In the genomic region with DNA sequence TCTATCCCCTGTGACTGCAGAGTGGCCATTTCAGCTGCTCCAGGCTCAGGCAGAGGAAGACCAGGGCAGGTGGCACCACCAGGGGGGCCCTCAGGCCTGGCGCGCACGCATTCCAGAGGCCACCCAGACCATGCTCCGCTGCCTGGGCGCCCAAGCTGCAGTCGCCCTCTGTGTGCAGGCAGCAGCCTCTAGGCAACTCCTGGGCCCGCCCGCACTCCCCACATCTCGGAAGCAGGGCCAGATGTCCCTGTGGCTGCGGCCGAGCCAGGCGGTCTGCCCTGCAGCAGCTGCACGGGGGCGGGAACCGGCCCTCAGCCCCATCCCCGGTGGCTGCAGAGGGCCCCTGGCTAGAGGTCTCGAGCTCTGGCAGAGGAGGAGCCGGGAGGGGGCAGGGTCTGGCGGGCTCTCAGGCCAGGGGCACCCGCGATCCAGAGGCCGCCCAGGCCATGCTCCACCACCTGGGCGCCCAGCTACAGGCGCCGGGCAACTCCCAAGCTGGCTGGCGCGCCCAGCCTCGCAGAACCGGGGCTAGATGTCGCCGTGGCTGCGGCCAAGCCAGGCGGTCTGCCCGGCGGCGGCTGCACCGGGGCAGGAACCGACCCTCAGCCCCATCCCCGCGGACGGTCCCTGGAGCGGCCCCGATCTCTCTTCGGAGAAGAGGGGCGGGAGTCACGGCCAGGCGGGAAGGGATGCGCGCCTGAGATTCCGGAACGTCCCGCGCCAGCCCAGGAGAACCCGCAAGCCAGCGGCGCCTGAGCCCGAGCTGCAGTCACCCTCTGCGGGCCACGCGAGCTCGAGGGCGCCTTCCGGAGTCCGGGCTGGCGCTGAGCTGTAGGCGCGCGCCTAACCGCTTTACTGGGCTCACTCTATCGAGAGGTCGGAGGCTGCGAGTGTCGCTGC, we compare ENCODE assay signal across 8 cellular contexts. TPM values are rescaled to one million over a fixed set of nuclear protein-coding genes. Genes with fewer than 3 reads are reported as not detected.
A peak's percentile ranks its signal among the peaks of the same experiment; 100 is the strongest.
DNase-seq lines count a peak whose midpoint lies in the region; ATAC-seq and TF ChIP-seq lines count a peak whose summit lies in the region.
"Not testable (repeated sequence)": the region's sequence is repeated elsewhere in the genome, so short reads cannot be mapped to it uniquely, and the experiment has no call there.

A gene (plus strand): TSS at position 855 of the 900 bp plus-strand sequence. CDS start 239 bp downstream, outside the sequence.

- intact Hi-C loops in PC-9 (cut with micrococcal nuclease; ENCODE audit: unreplicated experiment): not testable (repeated sequence)

- H3K4me2 ChIP-seq in MM.1S (ENCODE audit: low read depth, low read length) (peak within 1 kb of the TSS; percentile 79), PC-9 (peak within 1 kb of the TSS; percentile 71)

- DNase-seq in ELR (ENCODE audit: low read depth) (peak; percentile 83), MM.1S (peak; percentile 91), PC-9 (peak; percentile 43 to 54), iPS-NIHi7 (ENCODE audit: extremely low spot score) (peak; percentile 34), renal cortical epithelial cell (ENCODE audit: low read depth) (peak; percentile 33), ureter (ENCODE audit: low spot score) (peak; percentile 52)
- peak; percentile 71 for DNase-seq in activated CD8-positive, alpha-beta memory T cell treated with anti-CD3 and anti-CD28 coated beads, Interleukin-2, amount 10 ng/mL, durations not matched to agents 7 days and 5 days
- not testable (repeated sequence) for DNase-seq in coronary artery (ENCODE audit: low spot score)

- BruUV-seq in PC-9 (replicated peaks; lab: Mats Ljungman, UMichigan): not testable (repeated sequence)

- POLR2A ChIA-PET in PC-9 (lab: Charles Lee; ENCODE audit: unreplicated experiment): interaction anchor here (0.5 to 1.2 kb wide), 4 partner anchors 13 to 447 kb away, joined by 3 to 12 read pairs (median 7); a partner anchor contains a TSS

- H3K36me3 Mint-ChIP-seq in activated CD8-positive, alpha-beta memory T cell treated with anti-CD3 and anti-CD28 coated beads, Interleukin-2, amount 10 ng/mL, durations not matched to agents 7 days and 5 days: not testable (repeated sequence)

- not testable (repeated sequence) for H3K4me1 Mint-ChIP-seq in activated CD8-positive, alpha-beta memory T cell treated with anti-CD3 and anti-CD28 coated beads, Interleukin-2, amount 10 ng/mL, durations not matched to agents 7 days and 5 days

- H2AFZ ChIP-seq in MM.1S (ENCODE audit: low read length) (peak within 1 kb of the TSS; percentile 91), PC-9 (peak within 1 kb of the TSS; percentile 88)

- TF ChIP-seq CTCF in MM.1S (IDR thresholded peaks at IDR 0.05; ENCODE audit: low read length): peak; percentile 56
- TF ChIP-seq CTCF in PC-9 (conservative IDR thresholded peaks at IDR 0.05); coronary artery (IDR thresholded peaks at IDR 0.05): not testable (repeated sequence)

- H3K27me3 ChIP-seq in MM.1S (replicated peaks; ENCODE audit: insufficient read depth, low read length); PC-9 (ENCODE audit: insufficient read depth, low read depth): not testable (repeated sequence)

- peak; percentile 99 for ATAC-seq in activated CD8-positive, alpha-beta memory T cell treated with anti-CD3 and anti-CD28 coated beads, Interleukin-2, amount 10 ng/mL, durations not matched to agents 7 days and 5 days

- H3K9me3 Mint-ChIP-seq in activated CD8-positive, alpha-beta memory T cell treated with anti-CD3 and anti-CD28 coated beads, Interleukin-2, amount 10 ng/mL, durations not matched to agents 7 days and 5 days (ENCODE audit: low read depth): not testable (repeated sequence)

- not testable (repeated sequence) for H3K9me3 ChIP-seq in MM.1S (replicated peaks; ENCODE audit: insufficient read depth, low read length); PC-9 (ENCODE audit: insufficient read depth, low read depth)

- H3K4me3 Mint-ChIP-seq in activated CD8-positive, alpha-beta memory T cell treated with anti-CD3 and anti-CD28 coated beads, Interleukin-2, amount 10 ng/mL, durations not matched to agents 7 days and 5 days: peak within 1 kb of the TSS; percentile 74

- peaks cover 70% of the 10 kb centered on the region for H3K27me3 Mint-ChIP-seq in activated CD8-positive, alpha-beta memory T cell treated with anti-CD3 and anti-CD28 coated beads, Interleukin-2, amount 10 ng/mL, durations not matched to agents 7 days and 5 days

- H3F3A ChIP-seq in MM.1S (ENCODE audit: insufficient read depth, low read length); PC-9 (ENCODE audit: insufficient read depth, low read depth): not testable (repeated sequence)

- H3K4me3 ChIP-seq in MM.1S (ENCODE audit: low read length) (peak within 1 kb of the TSS; percentile 72), PC-9 (peak within 1 kb of the TSS; percentile 69), coronary artery (peak within 1 kb of the TSS; percentile 64)

- H4K20me1 ChIP-seq in MM.1S (ENCODE audit: insufficient read depth, low read length); PC-9 (ENCODE audit: insufficient read depth): not testable (repeated sequence)

- H3K27ac Mint-ChIP-seq in activated CD8-positive, alpha-beta memory T cell treated with anti-CD3 and anti-CD28 coated beads, Interleukin-2, amount 10 ng/mL, durations not matched to agents 7 days and 5 days: not testable (repeated sequence)

- H3K9me2 ChIP-seq in MM.1S (replicated peaks; ENCODE audit: insufficient read depth, low read length); PC-9 (ENCODE audit: insufficient read depth): not testable (repeated sequence)

- H3K79me2 ChIP-seq in MM.1S (ENCODE audit: low read length); PC-9 (ENCODE audit: low read depth): not testable (repeated sequence)

- peak within 1 kb of the TSS; percentile 70 for H3K9ac ChIP-seq in MM.1S (ENCODE audit: low read length)

- CTCF ChIA-PET in PC-9 (lab: Charles Lee): not testable (repeated sequence)
- CTCF ChIA-PET in activated CD8-positive, alpha-beta memory T cell treated with anti-CD3 and anti-CD28 coated beads, Interleukin-2, amount 10 ng/mL, durations not matched to agents 7 days and 5 days (lab: Charles Lee): interaction anchor here (0.6 to 1.5 kb wide), 7 partner anchors 23 to 198 kb away, joined by 3 to 5 read pairs (median 4); a partner anchor contains a TSS

- not testable (repeated sequence) for H3K4me1 ChIP-seq in MM.1S (ENCODE audit: low read length); PC-9 (replicated peaks; ENCODE audit: insufficient read depth)

- H3K27ac ChIP-seq in MM.1S (ENCODE audit: low read length): peak within 1 kb of the TSS; percentile 61; the same call in 1 of the 2 replicates
- not testable (repeated sequence) for H3K27ac ChIP-seq in PC-9, coronary artery

- not testable (repeated sequence) for H3K36me3 ChIP-seq in MM.1S (replicated peaks; ENCODE audit: insufficient read depth, low read length); PC-9 (ENCODE audit: low read depth)

RNA-seq across cellular contexts. Expression of the gene that starts here (rescaled TPM):
- total RNA-seq in PC-9 (2021): 4.6 and 6.9 TPM in 2 replicates
- under 1 TPM; 0.33 to 0.79 TPM for total RNA-seq in activated CD8-positive, alpha-beta memory T cell treated with anti-CD3 and anti-CD28 coated beads, Interleukin-2, amount 10 ng/mL, durations not matched to agents 7 days and 5 days
- 7.3 and 13.8 TPM in 2 replicates for total RNA-seq in renal cortical epithelial cell
- total RNA-seq in ureter: 12.3 TPM

Comparison
In these comparisons a context has a peak if more than half of its experiments do, and no peak if none do; other contexts are left out.
1. Peak in DNase-seq and ATAC-seq in activated CD8-positive, alpha-beta memory T cell treated with anti-CD3 and anti-CD28 coated beads, Interleukin-2, amount 10 ng/mL, durations not matched to agents 7 days and 5 days; RNA of the gene not detected or under 1 TPM.